8 cellular contexts compared by ENCODE assay signal in the genomic region with DNA sequence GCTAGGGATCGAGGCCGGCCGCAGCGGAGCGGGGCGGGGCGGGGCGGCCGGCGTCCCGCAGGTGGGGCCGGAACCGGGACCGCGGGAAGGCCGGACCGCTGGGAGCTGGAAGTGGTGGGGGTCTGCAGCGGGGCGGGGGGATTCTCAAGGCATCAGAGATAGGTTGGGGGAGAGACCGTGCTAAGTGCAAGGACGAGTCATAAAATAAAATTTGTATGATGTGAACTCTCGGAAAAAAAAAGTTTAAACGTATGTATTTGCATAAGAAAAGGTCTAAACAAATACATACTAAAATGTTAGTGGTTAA. TPM values are rescaled to one million over a fixed set of nuclear protein-coding genes. Genes with fewer than 3 reads are reported as not detected.
DNase-seq lines count a peak whose midpoint lies in the region; ATAC-seq lines count a peak whose summit lies in the region.

A gene with protein sequence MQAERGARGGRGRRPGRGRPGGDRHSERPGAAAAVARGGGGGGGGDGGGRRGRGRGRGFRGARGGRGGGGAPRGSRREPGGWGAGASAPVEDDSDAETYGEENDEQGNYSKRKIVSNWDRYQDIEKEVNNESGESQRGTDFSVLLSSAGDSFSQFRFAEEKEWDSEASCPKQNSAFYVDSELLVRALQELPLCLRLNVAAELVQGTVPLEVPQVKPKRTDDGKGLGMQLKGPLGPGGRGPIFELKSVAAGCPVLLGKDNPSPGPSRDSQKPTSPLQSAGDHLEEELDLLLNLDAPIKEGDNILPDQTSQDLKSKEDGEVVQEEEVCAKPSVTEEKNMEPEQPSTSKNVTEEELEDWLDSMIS (minus strand): TSS at position 25 of the 307 bp plus-strand sequence. CDS start 158 bp downstream, outside the sequence.

- peaks cover 17 to 33% of the 10 kb centered on the region in 2 donors for H3K4me1 Mint-ChIP-seq in stimulated activated naive B cell treated with anti-CD40 and anti-IgM and Interleukin-4, amounts not matched to agents 10 μg/mL and 1 μg/mL and 100 μg/mL, for 72 hours

- H3K27me3 Mint-ChIP-seq in stimulated activated naive B cell treated with anti-CD40 and anti-IgM and Interleukin-4, amounts not matched to agents 10 μg/mL and 1 μg/mL and 100 μg/mL, for 72 hours, result no peaks in the 10 kb centered on the region

- H3K9ac ChIP-seq in HUES48 (ENCODE audit: low read depth, low read length), result peak within 1 kb of the TSS; percentile 86

- ATAC-seq in stimulated activated naive B cell treated with anti-CD40 and anti-IgM and Interleukin-4, amounts not matched to agents 10 μg/mL and 1 μg/mL and 100 μg/mL, for 72 hours (replicated peaks), result peak in 1 of 2 donors; percentile 8
- ATAC-seq in HG03095 (IDR thresholded peaks at IDR 0.05; ENCODE audit: unreplicated experiment), result no peak
- ATAC-seq in HG02763 (IDR thresholded peaks at IDR 0.05; ENCODE audit: unreplicated experiment), result no peak
- ATAC-seq in HG02623 (IDR thresholded peaks at IDR 0.05; ENCODE audit: unreplicated experiment), result no peak

- H3K36me3 Mint-ChIP-seq in stimulated activated naive B cell treated with anti-CD40 and anti-IgM and Interleukin-4, amounts not matched to agents 10 μg/mL and 1 μg/mL and 100 μg/mL, for 72 hours, result peaks cover 0 to 3% of the 10 kb centered on the region in 2 donors

- no peaks in the 10 kb centered on the region for H3K36me3 ChIP-seq in HUES48 (ENCODE audit: control insufficient read depth, insufficient read depth, low read length)

- peak within 1 kb of the TSS; percentile 80 for H3K4me3 ChIP-seq in HUES48 (ENCODE audit: low read depth, low read length)
- peak within 1 kb of the TSS; percentile 85 for H3K4me3 ChIP-seq in iPS-18c (ENCODE audit: insufficient read depth, low read depth, low read length)

- peak within 1 kb of the TSS; percentile 96 for H3K27ac Mint-ChIP-seq in stimulated activated naive B cell treated with anti-CD40 and anti-IgM and Interleukin-4, amounts not matched to agents 10 μg/mL and 1 μg/mL and 100 μg/mL, for 72 hours

- peaks cover 8% of the 10 kb centered on the region for H3K4me1 ChIP-seq in HUES48 (ENCODE audit: control insufficient read depth, insufficient read depth, low read length)

- peak within 1 kb of the TSS; percentile 91 for H3K27ac ChIP-seq in HUES48 (ENCODE audit: low read depth, low read length)
- H3K27ac ChIP-seq in adipose tissue (ENCODE audit: low read depth, low read length), result peak within 1 kb of the TSS; percentile 98

- DNase-seq in stimulated activated naive B cell treated with anti-CD40 and anti-IgM and Interleukin-4, amounts not matched to agents 10 μg/mL and 1 μg/mL and 100 μg/mL, for 72 hours, result no peak
- DNase-seq in GF-D8 (lab: John Stamatoyannopoulos, UW), result no peak

- H3K9me3 Mint-ChIP-seq in stimulated activated naive B cell treated with anti-CD40 and anti-IgM and Interleukin-4, amounts not matched to agents 10 μg/mL and 1 μg/mL and 100 μg/mL, for 72 hours, result no peaks in the 10 kb centered on the region

- H3K9me3 ChIP-seq in HUES48 (ENCODE audit: control insufficient read depth, insufficient read depth, low read length) (no peaks in the 10 kb centered on the region), iPS-18c (ENCODE audit: control insufficient read depth, insufficient read depth, low read length) (no peaks in the 10 kb centered on the region)

- 0 to 2% (median 1%) methylated on average over 23 of the region's 23 CpGs for WGBS in adipose tissue, 3 donors

- H3K27me3 ChIP-seq in HUES48 (ENCODE audit: control insufficient read depth, insufficient read depth, low read length), result peaks cover 29% of the 10 kb centered on the region

- peak within 1 kb of the TSS; percentile 89 for H3K4me3 Mint-ChIP-seq in stimulated activated naive B cell treated with anti-CD40 and anti-IgM and Interleukin-4, amounts not matched to agents 10 μg/mL and 1 μg/mL and 100 μg/mL, for 72 hours

RNA-seq across cellular contexts. Expression of the gene that starts here (rescaled TPM):
- polyA plus RNA-seq in adipose tissue, result 10 to 100 TPM; 12.9 to 18.6 (median 16.2) TPM
